In genomic region chr2:177178797-177179196, GRCh38 we compare ENCODE assay signal across 32 cellular contexts.
"Had no signal": no experiment of that assay in that cellular context is flagged by ENCODE, and none has a peak within 500 bp of the region (broad histone marks: within the 10 kb centered on the region; RNA-seq: fewer than 3 reads in every experiment).

No MANE protein-coding gene starts in this region.

- H3K4me3 ChIP-seq: ascending aorta, neural progenitor cell, psoas muscle, sigmoid colon, thyroid gland, upper lobe of right lung had no signal

- H3K27me3 ChIP-seq: ascending aorta, neural progenitor cell, sigmoid colon, thyroid gland, upper lobe of right lung had no signal

- DNase-seq: activated CD4-positive, alpha-beta memory T cell treated with anti-CD3 and anti-CD28 coated beads for 36 hours; activated CD4-positive, alpha-beta T cell treated with anti-CD3 and anti-CD28 coated beads, Interleukin-2, amount 10 ng/mL, durations not matched to agents 24 days and 14 days; activated CD4-positive, CD25-positive, alpha-beta regulatory T cell treated with anti-CD3 and anti-CD28 coated beads, Interleukin-2, amount 50 U/mL, for 72 hours; activated CD8-positive, alpha-beta memory T cell treated with anti-CD3 and anti-CD28 coated beads, Interleukin-2, amount 50 U/mL, for 4 hours; activated gamma-delta T cell; activated naive CD4-positive, alpha-beta T cell treated with anti-CD3 and anti-CD28 coated beads, Interleukin-2, amount 10 ng/mL, durations not matched to agents 7 days and 5 days; activated naive CD8-positive, alpha-beta T cell treated with anti-CD3 and anti-CD28 coated beads, Interleukin-2, amount 10 ng/mL, durations not matched to agents 7 days and 5 days; activated T-cell treated with anti-CD3 and anti-CD28 coated beads, Interleukin-2, amount 50 U/mL, for 1 hour; cortex of kidney; effector memory CD8-positive, alpha-beta T cell; erythroblast; head of caudate nucleus; kidney; midbrain; natural killer cell; occipital lobe; psoas muscle; sigmoid colon; small intestine; stimulated activated CD4-positive, alpha-beta T cell treated with anti-CD3 and anti-CD28 coated beads, Interleukin-1b, Interleukin-23, amount 100 ng/mL, for 48 hours; stimulated activated CD4-positive, alpha-beta T cell treated with anti-CD3 and anti-CD28 coated beads, Interleukin-4, amount 100 ng/mL, for 4 hours; stimulated activated CD8-positive, alpha-beta memory T cell treated with anti-CD3 and anti-CD28 coated beads, Interleukin-4, amount 100 ng/mL, for 48 hours; stimulated activated naive CD8-positive, alpha-beta T cell treated with anti-CD3 and anti-CD28 coated beads, Interleukin-15, amount 100 ng/mL, for 72 hours; substantia nigra; T-helper 9 cell; thyroid gland; upper lobe of right lung; WERI-Rb-1 had no signal

- ATAC-seq: effector memory CD8-positive, alpha-beta T cell; natural killer cell; psoas muscle; stimulated activated memory B cell treated with anti-CD40 and anti-IgM and Interleukin-4, amounts not matched to agents 10 μg/mL and 1 μg/mL and 100 μg/mL, for 72 hours; stimulated activated naive CD8-positive, alpha-beta T cell treated with anti-CD3 and anti-CD28 coated beads, Interleukin-15, amount 100 ng/mL, for 72 hours; upper lobe of right lung had no signal

- H3K9me3 ChIP-seq: ascending aorta, psoas muscle, sigmoid colon, thyroid gland, upper lobe of right lung had no signal

- H3K4me1 ChIP-seq: ascending aorta, neural progenitor cell, parathyroid adenoma, psoas muscle, sigmoid colon, upper lobe of right lung had no signal

- H3K9ac ChIP-seq: neural progenitor cell, parathyroid adenoma had no signal

- H3K36me3 ChIP-seq: ascending aorta, neural progenitor cell, sigmoid colon, thyroid gland, upper lobe of right lung, WERI-Rb-1 had no signal

- H3K27ac ChIP-seq: ascending aorta, neural progenitor cell, parathyroid adenoma, psoas muscle, sigmoid colon, thyroid gland, upper lobe of right lung, WERI-Rb-1 had no signal
